Comparison of ENCODE assay signal across 1 cellular context in genomic region chr9:122111413-122112085, GRCh38.
TF ChIP-seq lines count a peak whose summit lies in the region.

No MANE protein-coding gene starts in this region.

TF ChIP-seq in SK-N-SH, 30 proteins besides CTCF, POLR2A, EP300 and RAD21 (continued from another document):
- no peak for TF ChIP-seq PBX3 (IDR thresholded peaks at IDR 0.05)
